In genomic region chr1:229624906-229625871, GRCh38 we compare ENCODE assay signal across 8 cellular contexts. TPM values are rescaled to one million over a fixed set of nuclear protein-coding genes. Genes with fewer than 3 reads are reported as not detected.
DNase-seq lines count a peak whose midpoint lies in the region; ATAC-seq and FAIRE-seq lines count a peak whose summit lies in the region.

No MANE protein-coding gene starts in this region.

- FAIRE-seq in GM18507 (lab: Jason Lieb, UNC), result peak; percentile 77

- peak; percentile 37 for ATAC-seq in HG03039 (IDR thresholded peaks at IDR 0.05; ENCODE audit: unreplicated experiment)

- DNase-seq in A172 (ENCODE audit: low spot score), result peak; percentile 45
- peak; percentile 65 for DNase-seq in GM18507 (ENCODE audit: extremely low spot score, insufficient read length, low read depth)
- DNase-seq in NCI-H2227 treated with DMSO at 0.1 percent for 48 hours (lab: John Stamatoyannopoulos, UW), result peak; percentile 28
- DNase-seq in activated CD4-positive, alpha-beta T cell treated with anti-CD3 and anti-CD28 coated beads, Interleukin-2, amount 50 U/mL, for 4 hours, result peak; percentile 54 to 55
- DNase-seq in ecto neural progenitor cell (ENCODE audit: low spot score), result peak; percentile 78
- peak; percentile 38 to 57 for DNase-seq in lung microvascular endothelial cell (ENCODE audit: low read depth in 2 of 2)
- peak; percentile 24 to 60 (median 27) for DNase-seq in stimulated activated CD4-positive, alpha-beta T cell treated with anti-CD3 and anti-CD28 coated beads, TNF-alpha, amount 100 ng/mL, for 48 hours (ENCODE audit: low read depth in 3 of 3)

RNA-seq across cellular contexts. Expression of gene TAF5L, which starts 0.7 kb away (rescaled TPM):
- total RNA-seq in A172 (2014; rRNA removed; shearing (Covaris generic)), result 24.4 and 26.2 TPM in 2 replicates
- 18.5 and 28.4 TPM in 2 replicates for total RNA-seq in lung microvascular endothelial cell

RNA-seq across cellular contexts. Expression of gene URB2, which starts 0.9 kb away (rescaled TPM):
- total RNA-seq in A172 (2014; rRNA removed; shearing (Covaris generic)), result 19.7 and 20.1 TPM in 2 replicates
- total RNA-seq in lung microvascular endothelial cell, result 6.1 and 10.7 TPM in 2 replicates

Comparison
In these comparisons a context has a peak if more than half of its experiments do, and no peak if none do; other contexts are left out.
1. Peak in every context shown above with its lines: DNase-seq and ATAC-seq.
2. DNase-seq: peak in every context shown above with its lines; median percentile 78 in ecto neural progenitor cell; 65 in GM18507; 54 in activated CD4-positive, alpha-beta T cell treated with anti-CD3 and anti-CD28 coated beads, Interleukin-2, amount 50 U/mL, for 4 hours; 48 in lung microvascular endothelial cell; 45 in A172; 28 in NCI-H2227 treated with DMSO at 0.1 percent for 48 hours; 27 in stimulated activated CD4-positive, alpha-beta T cell treated with anti-CD3 and anti-CD28 coated beads, TNF-alpha, amount 100 ng/mL, for 48 hours.